18 cellular contexts compared by ENCODE assay signal in genomic region chr11:12251651-12252560, GRCh38.
DNase-seq lines count a peak whose midpoint lies in the region; ATAC-seq, FAIRE-seq and TF ChIP-seq lines count a peak whose summit lies in the region.
"Had no signal": no experiment of that assay in that cellular context is flagged by ENCODE, and none has a peak within 500 bp of the region (broad histone marks: within the 10 kb centered on the region; RNA-seq: fewer than 3 reads in every experiment).

No MANE protein-coding gene starts in this region.

- POLR2A ChIA-PET in WTC11 (lab: Charles Lee) = no interaction called here

- H3K27me3 ChIP-seq in pancreas = no peaks in the 10 kb centered on the region
- H3K27me3 ChIP-seq: upper lobe of right lung had no signal

- peaks cover 48 to 71% (median 67%) of the 10 kb centered on the region in 3 donors for H3K4me1 ChIP-seq in pancreas

- H3K36me3 Mint-ChIP-seq in WTC11 = no peaks in the 10 kb centered on the region
- peaks cover 68 to 91% of the 10 kb centered on the region in 2 donors for H3K36me3 Mint-ChIP-seq in CD14-positive monocyte
- peaks cover 5% of the 10 kb centered on the region for H3K36me3 Mint-ChIP-seq in activated naive CD8-positive, alpha-beta T cell treated with anti-CD3 and anti-CD28 coated beads for 36 hours
- H3K36me3 Mint-ChIP-seq: naive B cell had no signal

- 42 to 57% methylated on average over 5 of the region's 5 CpGs for WGBS in pancreas, 2 donors

- FAIRE-seq in pancreas (lab: Jason Lieb, UNC) = no peak
- FAIRE-seq: frontal cortex, TTC549 had no signal

- CTCF ChIA-PET in WTC11 (lab: Charles Lee) = interaction anchor here (1.7 to 3.0 kb wide), 4 partner anchors 16 to 208 kb away, joined by 5 to 12 read pairs (median 6); no protein-coding TSS in a partner anchor

- H3K4me3 ChIP-seq in pancreas = no peak overlapping the region
- H3K4me3 ChIP-seq: upper lobe of right lung had no signal

- H3K27ac Mint-ChIP-seq in WTC11 = no peak overlapping the region
- H3K27ac Mint-ChIP-seq in CD14-positive monocyte = no peak overlapping the region
- no peak overlapping the region for H3K27ac Mint-ChIP-seq in activated naive CD8-positive, alpha-beta T cell treated with anti-CD3 and anti-CD28 coated beads for 36 hours
- H3K27ac Mint-ChIP-seq: activated CD8-positive, alpha-beta memory T cell treated with anti-CD3 and anti-CD28 coated beads, Interleukin-2, amount 10 ng/mL, durations not matched to agents 7 days and 5 days had no signal

- no peak overlapping the region for H3K4me3 Mint-ChIP-seq in WTC11
- no peak overlapping the region for H3K4me3 Mint-ChIP-seq in CD14-positive monocyte
- H3K4me3 Mint-ChIP-seq in activated naive CD8-positive, alpha-beta T cell treated with anti-CD3 and anti-CD28 coated beads for 36 hours = no peak overlapping the region
- H3K4me3 Mint-ChIP-seq: activated CD8-positive, alpha-beta memory T cell treated with anti-CD3 and anti-CD28 coated beads, Interleukin-2, amount 10 ng/mL, durations not matched to agents 7 days and 5 days; naive B cell had no signal

- H3K9me3 Mint-ChIP-seq in WTC11 (no peaks in the 10 kb centered on the region), CD14-positive monocyte (peaks cover 0 to 2% (median 0%) of the 10 kb centered on the region in 7 donors)
- H3K9me3 Mint-ChIP-seq in activated naive CD8-positive, alpha-beta T cell treated with anti-CD3 and anti-CD28 coated beads for 36 hours = no peaks in the 10 kb centered on the region
- H3K9me3 Mint-ChIP-seq: naive B cell had no signal

- no peaks in the 10 kb centered on the region for H3K9me3 ChIP-seq in pancreas
- H3K9me3 ChIP-seq: upper lobe of right lung had no signal

- H3K27me3 Mint-ChIP-seq in WTC11 (ENCODE audit: low read depth) (no peaks in the 10 kb centered on the region; the same call in 1 of the 2 replicates), CD14-positive monocyte (ENCODE audit: low read depth in 3 of 3) (peaks cover 0 to 1% (median under 1%) of the 10 kb centered on the region in 3 donors)
- H3K27me3 Mint-ChIP-seq in activated naive CD8-positive, alpha-beta T cell treated with anti-CD3 and anti-CD28 coated beads for 36 hours = no peaks in the 10 kb centered on the region
- H3K27me3 Mint-ChIP-seq: activated CD8-positive, alpha-beta memory T cell treated with anti-CD3 and anti-CD28 coated beads, Interleukin-2, amount 10 ng/mL, durations not matched to agents 7 days and 5 days had no signal

- ATAC-seq in WTC11 = peak; percentile 26
- no peak for ATAC-seq in pancreas
- ATAC-seq: activated CD8-positive, alpha-beta memory T cell treated with anti-CD3 and anti-CD28 coated beads, Interleukin-2, amount 10 ng/mL, durations not matched to agents 7 days and 5 days; upper lobe of right lung had no signal

- TF ChIP-seq CTCF in WTC11 (IDR thresholded peaks at IDR 0.05) (no peak), pancreas (IDR thresholded peaks at IDR 0.05) (no peak), CD14-positive monocyte (IDR thresholded peaks at IDR 0.05) (no peak)

- H3K4me1 Mint-ChIP-seq in WTC11 (peaks cover 40% of the 10 kb centered on the region), CD14-positive monocyte (no peaks in the 10 kb centered on the region)
- no peaks in the 10 kb centered on the region for H3K4me1 Mint-ChIP-seq in activated naive CD8-positive, alpha-beta T cell treated with anti-CD3 and anti-CD28 coated beads for 36 hours
- H3K4me1 Mint-ChIP-seq: activated CD8-positive, alpha-beta memory T cell treated with anti-CD3 and anti-CD28 coated beads, Interleukin-2, amount 10 ng/mL, durations not matched to agents 7 days and 5 days; naive B cell had no signal

- no peaks in the 10 kb centered on the region for H3K36me3 ChIP-seq in pancreas

- H3K27ac ChIP-seq in pancreas = peak overlapping the region in 3 of 4 donors; percentile 22 to 64 (median 25)
- H3K27ac ChIP-seq: upper lobe of right lung had no signal

- DNase-seq in DMS 273 treated with DMSO at 0.1 percent for 48 hours (lab: John Stamatoyannopoulos, UW) (peak; percentile 6), NCI-H1417 (lab: John Stamatoyannopoulos, UW) (peak; percentile 32 to 86 (median 55)), WTC11 (ENCODE audit: low spot score) (no peak), pancreas (no peak), NCI-H774 (lab: John Stamatoyannopoulos, UW) (no peak), CD14-positive monocyte (ENCODE audit: low spot score) (no peak), activated T-cell treated with anti-CD3 and anti-CD28 coated beads for 4 hours (no peak)
- DNase-seq in activated naive CD8-positive, alpha-beta T cell treated with anti-CD3 and anti-CD28 coated beads for 36 hours = no peak
- DNase-seq: activated CD4-positive, alpha-beta T cell treated with anti-CD3 and anti-CD28 coated beads for 48 hours; activated CD8-positive, alpha-beta memory T cell treated with anti-CD3 and anti-CD28 coated beads, Interleukin-2, amount 10 ng/mL, durations not matched to agents 7 days and 5 days; mesenchymal stem cell; naive B cell; NCI-H2029; NK-92 treated with Interleukin-12 subunit alpha and Interleukin-12 subunit beta, amount 100 ng/mL, for 24 hours; SW 1271; upper lobe of right lung had no signal

- intact Hi-C loops in pancreas (cut with DNase I) = no loop called here
- intact Hi-C loops in CD14-positive monocyte (cut with micrococcal nuclease) = no loop called here

TF ChIP-seq in WTC11, 78 proteins besides CTCF, POLR2A, EP300 and RAD21:
- TF ChIP-seq ZNF423 (CRISPR knock-in tag; IDR thresholded peaks at IDR 0.05) = peak; percentile 86
- TF ChIP-seq USF2 (CRISPR knock-in tag; IDR thresholded peaks at IDR 0.05) = no peak

Comparison
In these comparisons a context has a peak if more than half of its experiments do, and no peak if none do; other contexts are left out.
1. DNase-seq: peak in DMS 273 treated with DMSO at 0.1 percent for 48 hours (single experiment) and NCI-H1417 (3 of 3); none in WTC11 (single experiment), pancreas (0 of 6), NCI-H774 (single experiment), CD14-positive monocyte (single experiment), activated T-cell treated with anti-CD3 and anti-CD28 coated beads for 4 hours (single experiment) and activated naive CD8-positive, alpha-beta T cell treated with anti-CD3 and anti-CD28 coated beads for 36 hours (single experiment).